In the genomic region with DNA sequence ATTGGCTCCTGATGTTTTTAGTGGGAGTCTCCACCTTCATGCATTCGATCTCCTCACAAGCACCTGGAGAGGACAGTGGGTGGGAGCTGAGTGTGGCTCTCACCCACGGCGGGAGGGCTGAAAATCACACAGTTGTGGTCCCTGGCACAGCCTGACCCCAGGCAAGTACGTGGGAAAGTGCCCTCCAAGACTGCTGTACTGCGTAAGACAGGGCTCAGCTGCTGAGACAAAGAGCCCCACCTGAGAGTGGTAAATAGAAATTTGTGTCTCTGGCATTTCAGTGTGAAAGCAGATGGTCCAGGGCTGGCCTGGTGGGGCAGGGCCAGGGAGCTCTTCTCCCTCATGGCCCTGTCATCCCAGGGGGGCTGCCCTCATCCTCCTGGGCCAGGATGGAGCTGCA, we compare ENCODE assay signal across 25 cellular contexts.
"Had no signal": no experiment of that assay in that cellular context is flagged by ENCODE, and none has a peak within 500 bp of the region (broad histone marks: within the 10 kb centered on the region; RNA-seq: fewer than 3 reads in every experiment).

No MANE protein-coding gene starts in this region.

- H3K27ac ChIP-seq: body of pancreas, colonic mucosa, dorsolateral prefrontal cortex, gastroesophageal sphincter, hepatocyte, neutrophil, ovary, prostate gland, transverse colon had no signal

- H3K27me3 ChIP-seq: body of pancreas, colonic mucosa, dorsolateral prefrontal cortex, hepatocyte, ovary, transverse colon had no signal

- H3K4me3 ChIP-seq: body of pancreas, colonic mucosa, dorsolateral prefrontal cortex, gastroesophageal sphincter, hepatocyte, ovary, prostate gland, transverse colon had no signal

- H3K4me1 ChIP-seq: body of pancreas, colonic mucosa, gastroesophageal sphincter, prostate gland, transverse colon had no signal

- H3K27me3 Mint-ChIP-seq: activated naive CD8-positive, alpha-beta T cell had no signal

- ATAC-seq: activated CD8-positive, alpha-beta memory T cell treated with anti-CD3 and anti-CD28 coated beads, Interleukin-2, amount 10 ng/mL, durations not matched to agents 7 days and 5 days; body of pancreas; effector memory CD8-positive, alpha-beta T cell; gastroesophageal sphincter; left colon had no signal

- DNase-seq: activated CD4-positive, alpha-beta T cell treated with anti-CD3 and anti-CD28 coated beads for 1 hour; activated CD4-positive, alpha-beta T cell treated with anti-CD3 and anti-CD28 coated beads, Interleukin-2, amount 50 U/mL, for 1 hour; activated CD8-positive, alpha-beta memory T cell treated with anti-CD3 and anti-CD28 coated beads, Interleukin-2, amount 10 ng/mL, durations not matched to agents 7 days and 5 days; activated CD8-positive, alpha-beta T cell treated with anti-CD3 and anti-CD28 coated beads, Interleukin-2, amount 10 ng/mL, durations not matched to agents 7 days and 5 days; activated T-cell treated with anti-CD3 and anti-CD28 coated beads, Interleukin-2, amount 50 U/mL, for 48 hours; cerebellar nuclear complex; colonic mucosa; dorsolateral prefrontal cortex; effector memory CD8-positive, alpha-beta T cell; left colon; mammary epithelial cell; naive B cell; nephron progenitor cell; stimulated activated naive CD4-positive, alpha-beta T cell; T-helper 9 cell had no signal

- H3K9me3 ChIP-seq: colonic mucosa, neutrophil, ovary, prostate gland had no signal

- H3K36me3 ChIP-seq: colonic mucosa, gastroesophageal sphincter, neutrophil, ovary, prostate gland, transverse colon had no signal

- H3K36me3 Mint-ChIP-seq: mesothelial cell of epicardium had no signal

- H3K4me3 Mint-ChIP-seq: activated CD8-positive, alpha-beta T cell treated with anti-CD3 and anti-CD28 coated beads, Interleukin-2, amount 10 ng/mL, durations not matched to agents 7 days and 5 days; activated naive CD8-positive, alpha-beta T cell; mesothelial cell of epicardium; nephron progenitor cell had no signal

- H3K4me1 Mint-ChIP-seq: mesothelial cell of epicardium, nephron progenitor cell had no signal

- H3K27ac Mint-ChIP-seq: activated T-helper 2 cell treated with anti-CD3 and anti-CD28 coated beads, Interferon-gamma antibody, Interleukin-2, Interleukin-4, amounts not matched to agents 10 μg/mL and 5 μg/mL and 100 μg/mL, durations not matched to agents 14 hours and 24 hours and 36 hours; mesothelial cell of epicardium; nephron progenitor cell had no signal
